1 cellular context compared by ENCODE assay signal in genomic region chr13:40406405-40407138, GRCh38.
TF ChIP-seq lines count a peak whose summit lies in the region.

No MANE protein-coding gene starts in this region.

TF ChIP-seq in HepG2, 621 proteins besides CTCF, POLR2A, EP300 and RAD21 (continued from another document):
- TF ChIP-seq, protein P1, sequence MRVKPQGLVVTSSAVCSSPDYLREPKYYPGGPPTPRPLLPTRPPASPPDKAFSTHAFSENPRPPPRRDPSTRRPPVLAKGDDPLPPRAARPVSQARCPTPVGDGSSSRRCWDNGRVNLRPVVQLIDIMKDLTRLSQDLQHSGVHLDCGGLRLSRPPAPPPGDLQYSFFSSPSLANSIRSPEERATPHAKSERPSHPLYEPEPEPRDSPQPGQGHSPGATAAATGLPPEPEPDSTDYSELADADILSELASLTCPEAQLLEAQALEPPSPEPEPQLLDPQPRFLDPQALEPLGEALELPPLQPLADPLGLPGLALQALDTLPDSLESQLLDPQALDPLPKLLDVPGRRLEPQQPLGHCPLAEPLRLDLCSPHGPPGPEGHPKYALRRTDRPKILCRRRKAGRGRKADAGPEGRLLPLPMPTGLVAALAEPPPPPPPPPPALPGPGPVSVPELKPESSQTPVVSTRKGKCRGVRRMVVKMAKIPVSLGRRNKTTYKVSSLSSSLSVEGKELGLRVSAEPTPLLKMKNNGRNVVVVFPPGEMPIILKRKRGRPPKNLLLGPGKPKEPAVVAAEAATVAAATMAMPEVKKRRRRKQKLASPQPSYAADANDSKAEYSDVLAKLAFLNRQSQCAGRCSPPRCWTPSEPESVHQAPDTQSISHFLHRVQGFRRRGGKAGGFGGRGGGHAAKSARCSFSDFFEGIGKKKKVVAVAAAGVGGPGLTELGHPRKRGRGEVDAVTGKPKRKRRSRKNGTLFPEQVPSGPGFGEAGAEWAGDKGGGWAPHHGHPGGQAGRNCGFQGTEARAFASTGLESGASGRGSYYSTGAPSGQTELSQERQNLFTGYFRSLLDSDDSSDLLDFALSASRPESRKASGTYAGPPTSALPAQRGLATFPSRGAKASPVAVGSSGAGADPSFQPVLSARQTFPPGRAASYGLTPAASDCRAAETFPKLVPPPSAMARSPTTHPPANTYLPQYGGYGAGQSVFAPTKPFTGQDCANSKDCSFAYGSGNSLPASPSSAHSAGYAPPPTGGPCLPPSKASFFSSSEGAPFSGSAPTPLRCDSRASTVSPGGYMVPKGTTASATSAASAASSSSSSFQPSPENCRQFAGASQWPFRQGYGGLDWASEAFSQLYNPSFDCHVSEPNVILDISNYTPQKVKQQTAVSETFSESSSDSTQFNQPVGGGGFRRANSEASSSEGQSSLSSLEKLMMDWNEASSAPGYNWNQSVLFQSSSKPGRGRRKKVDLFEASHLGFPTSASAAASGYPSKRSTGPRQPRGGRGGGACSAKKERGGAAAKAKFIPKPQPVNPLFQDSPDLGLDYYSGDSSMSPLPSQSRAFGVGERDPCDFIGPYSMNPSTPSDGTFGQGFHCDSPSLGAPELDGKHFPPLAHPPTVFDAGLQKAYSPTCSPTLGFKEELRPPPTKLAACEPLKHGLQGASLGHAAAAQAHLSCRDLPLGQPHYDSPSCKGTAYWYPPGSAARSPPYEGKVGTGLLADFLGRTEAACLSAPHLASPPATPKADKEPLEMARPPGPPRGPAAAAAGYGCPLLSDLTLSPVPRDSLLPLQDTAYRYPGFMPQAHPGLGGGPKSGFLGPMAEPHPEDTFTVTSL (CRISPR knock-in tag; IDR thresholded peaks at IDR 0.05; ENCODE audit: borderline replicate concordance), result no peak
- TF ChIP-seq ZNF556 (CRISPR knock-in tag; IDR thresholded peaks at IDR 0.05; ENCODE audit: borderline replicate concordance) (no peak), HNF4G (IDR thresholded peaks at IDR 0.05; ENCODE audit: borderline replicate concordance, low read depth, low read length) (no peak), HNF4G (CRISPR knock-in tag; IDR thresholded peaks at IDR 0.05; ENCODE audit: borderline replicate concordance, low read depth) (no peak), GTF2F1 (IDR thresholded peaks at IDR 0.05; ENCODE audit: low read length) (no peak), ZFP36 (IDR thresholded peaks at IDR 0.05; ENCODE audit: borderline replicate concordance, low read depth, low read length, partially characterized antibody) (no peak), ZNF687 (CRISPR knock-in tag; IDR thresholded peaks at IDR 0.05) (no peak)
- TF ChIP-seq, protein P2, sequence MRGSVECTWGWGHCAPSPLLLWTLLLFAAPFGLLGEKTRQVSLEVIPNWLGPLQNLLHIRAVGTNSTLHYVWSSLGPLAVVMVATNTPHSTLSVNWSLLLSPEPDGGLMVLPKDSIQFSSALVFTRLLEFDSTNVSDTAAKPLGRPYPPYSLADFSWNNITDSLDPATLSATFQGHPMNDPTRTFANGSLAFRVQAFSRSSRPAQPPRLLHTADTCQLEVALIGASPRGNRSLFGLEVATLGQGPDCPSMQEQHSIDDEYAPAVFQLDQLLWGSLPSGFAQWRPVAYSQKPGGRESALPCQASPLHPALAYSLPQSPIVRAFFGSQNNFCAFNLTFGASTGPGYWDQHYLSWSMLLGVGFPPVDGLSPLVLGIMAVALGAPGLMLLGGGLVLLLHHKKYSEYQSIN (CRISPR knock-in tag; IDR thresholded peaks at IDR 0.05; ENCODE audit: borderline replicate concordance), result no peak
